13 cellular contexts compared by ENCODE assay signal in genomic region chr2:165681841-165682240, GRCh38.
A peak's percentile ranks its signal among the peaks of the same experiment; 100 is the strongest.
DNase-seq lines count a peak whose midpoint lies in the region; ATAC-seq, FAIRE-seq and TF ChIP-seq lines count a peak whose summit lies in the region.
"Had no signal": no experiment of that assay in that cellular context is flagged by ENCODE, and none has a peak within 500 bp of the region (broad histone marks: within the 10 kb centered on the region; RNA-seq: fewer than 3 reads in every experiment).

No MANE protein-coding gene starts in this region.

- no peak overlapping the region for H3K27ac ChIP-seq in astrocyte (ENCODE audit: low read depth, low read length)
- peak overlapping the region; percentile 78 for H3K27ac ChIP-seq in temporal lobe (ENCODE audit: low read depth, low read length)
- H3K27ac ChIP-seq in PC-3 (ENCODE audit: low read length), result no peak overlapping the region
- H3K27ac ChIP-seq: pancreas had no signal

- H4K20me1 ChIP-seq in astrocyte (ENCODE audit: insufficient read depth, low read length), result no peaks in the 10 kb centered on the region
- no peaks in the 10 kb centered on the region for H4K20me1 ChIP-seq in PC-3 (ENCODE audit: low read length)

- DNase-seq in NCI-H187 treated with DMSO at 0.1 percent for 48 hours (lab: John Stamatoyannopoulos, UW) (peak; percentile 96), astrocyte (ENCODE audit: low read depth) (peak; percentile 4), left kidney (ENCODE audit: low read depth, low spot score) (peak; percentile 35), mucosa of descending colon (no peak), PC-3 (no peak)
- DNase-seq in activated naive CD4-positive, alpha-beta T cell treated with anti-CD3 and anti-CD28 coated beads, Interleukin-2, amount 50 U/mL, for 72 hours (ENCODE audit: low spot score in 2 of 2), result no peak
- DNase-seq: activated CD8-positive, alpha-beta memory T cell treated with anti-CD3 and anti-CD28 coated beads, Interleukin-2, amount 10 ng/mL, durations not matched to agents 7 days and 5 days; mammary epithelial cell; pancreas; SW 1271 had no signal

- H3K4me1 ChIP-seq in astrocyte (ENCODE audit: insufficient read depth, low read length) (no peaks in the 10 kb centered on the region), mucosa of descending colon (ENCODE audit: low read depth) (no peaks in the 10 kb centered on the region), PC-3 (ENCODE audit: insufficient read depth, low read length) (no peaks in the 10 kb centered on the region)
- H3K4me1 ChIP-seq: pancreas had no signal

- H3K27ac Mint-ChIP-seq in astrocyte (ENCODE audit: unreplicated experiment), result no peak overlapping the region
- H3K27ac Mint-ChIP-seq in activated naive CD4-positive, alpha-beta T cell treated with anti-CD3 and anti-CD28 coated beads, Interleukin-2, amount 50 U/mL, for 72 hours, result no peak overlapping the region
- H3K27ac Mint-ChIP-seq: activated CD8-positive, alpha-beta memory T cell treated with anti-CD3 and anti-CD28 coated beads, Interleukin-2, amount 10 ng/mL, durations not matched to agents 7 days and 5 days; activated naive CD4-positive, alpha-beta T cell treated with anti-CD3 and anti-CD28 coated beads, Interleukin-2, amount 50 U/mL, for 24 hours had no signal

- FAIRE-seq in astrocyte (lab: Jason Lieb, UNC), result no peak
- FAIRE-seq: colon, pancreas had no signal

- no peak overlapping the region for H3K4me3 Mint-ChIP-seq in astrocyte (ENCODE audit: unreplicated experiment)
- H3K4me3 Mint-ChIP-seq: activated CD8-positive, alpha-beta memory T cell treated with anti-CD3 and anti-CD28 coated beads, Interleukin-2, amount 10 ng/mL, durations not matched to agents 7 days and 5 days; activated naive CD4-positive, alpha-beta T cell treated with anti-CD3 and anti-CD28 coated beads, Interleukin-2, amount 50 U/mL, for 24 hours had no signal

- H3K9ac ChIP-seq in astrocyte (ENCODE audit: low read length), result no peak overlapping the region
- H3K9ac ChIP-seq in PC-3 (ENCODE audit: low read length), result no peak overlapping the region

- POLR2A ChIA-PET in PC-3 (lab: Charles Lee; ENCODE audit: unreplicated experiment), result no interaction called here

- H3K36me3 Mint-ChIP-seq in astrocyte (ENCODE audit: low read depth, unreplicated experiment), result peaks cover 7% of the 10 kb centered on the region
- H3K36me3 Mint-ChIP-seq in activated naive CD4-positive, alpha-beta T cell treated with anti-CD3 and anti-CD28 coated beads, Interleukin-2, amount 50 U/mL, for 72 hours, result no peaks in the 10 kb centered on the region
- H3K36me3 Mint-ChIP-seq: activated CD8-positive, alpha-beta memory T cell treated with anti-CD3 and anti-CD28 coated beads, Interleukin-2, amount 10 ng/mL, durations not matched to agents 7 days and 5 days; activated naive CD4-positive, alpha-beta T cell treated with anti-CD3 and anti-CD28 coated beads, Interleukin-2, amount 50 U/mL, for 24 hours had no signal

- no peak overlapping the region for H3K4me3 ChIP-seq in astrocyte (ENCODE audit: insufficient read depth, low read depth, low read length)
- H3K4me3 ChIP-seq in mucosa of descending colon, result no peak overlapping the region
- no peak overlapping the region for H3K4me3 ChIP-seq in PC-3 (ENCODE audit: low read length)
- H3K4me3 ChIP-seq: pancreas had no signal

- H3K9me3 ChIP-seq in astrocyte (ENCODE audit: insufficient read depth, low read depth, low read length) (no peaks in the 10 kb centered on the region), mucosa of descending colon (no peaks in the 10 kb centered on the region), PC-3 (ENCODE audit: low read length) (no peaks in the 10 kb centered on the region)
- H3K9me3 ChIP-seq: pancreas had no signal

- H3K4me2 ChIP-seq in astrocyte (ENCODE audit: low read length), result no peak overlapping the region
- H3K4me2 ChIP-seq in PC-3 (ENCODE audit: low read length), result no peak overlapping the region

- no TSS peak for BruUV-seq in PC-3 (replicated peaks; lab: Mats Ljungman, UMichigan)

- ATAC-seq in activated naive CD4-positive, alpha-beta T cell treated with anti-CD3 and anti-CD28 coated beads, Interleukin-2, amount 50 U/mL, for 72 hours, result no peak
- ATAC-seq in mucosa of descending colon (no peak), PC-3 (no peak)
- ATAC-seq: activated CD8-positive, alpha-beta memory T cell treated with anti-CD3 and anti-CD28 coated beads, Interleukin-2, amount 10 ng/mL, durations not matched to agents 7 days and 5 days; pancreas had no signal

- H3K4me1 Mint-ChIP-seq in astrocyte (ENCODE audit: low read depth, unreplicated experiment), result no peaks in the 10 kb centered on the region
- H3K4me1 Mint-ChIP-seq: activated CD8-positive, alpha-beta memory T cell treated with anti-CD3 and anti-CD28 coated beads, Interleukin-2, amount 10 ng/mL, durations not matched to agents 7 days and 5 days; activated naive CD4-positive, alpha-beta T cell treated with anti-CD3 and anti-CD28 coated beads, Interleukin-2, amount 50 U/mL, for 24 hours had no signal

- H3K36me3 ChIP-seq in astrocyte (ENCODE audit: insufficient read depth, low read length) (no peaks in the 10 kb centered on the region), mucosa of descending colon (ENCODE audit: low read depth) (no peaks in the 10 kb centered on the region), PC-3 (ENCODE audit: low read depth, low read length) (no peaks in the 10 kb centered on the region)
- H3K36me3 ChIP-seq: pancreas had no signal

- no peaks in the 10 kb centered on the region for H3F3A ChIP-seq in PC-3 (ENCODE audit: low read length, unreplicated experiment)

- intact Hi-C loops in mucosa of descending colon (cut with DNase I, micrococcal nuclease) (no loop called here), PC-3 (cut with micrococcal nuclease) (no loop called here)

- no peaks in the 10 kb centered on the region for H3K27me3 Mint-ChIP-seq in astrocyte (ENCODE audit: low read depth, unreplicated experiment)

- no peaks in the 10 kb centered on the region for H3K27me3 ChIP-seq in astrocyte (ENCODE audit: insufficient read depth, low read length)
- H3K27me3 ChIP-seq in PC-3 (ENCODE audit: low read length), result no peaks in the 10 kb centered on the region
- H3K27me3 ChIP-seq: pancreas had no signal

- CTCF ChIA-PET in PC-3 (lab: Charles Lee), result no interaction called here

- H3K79me2 ChIP-seq in astrocyte (ENCODE audit: insufficient read depth, low read length) (no peaks in the 10 kb centered on the region), PC-3 (ENCODE audit: low read length) (no peaks in the 10 kb centered on the region)

- TF ChIP-seq CTCF in astrocyte (IDR thresholded peaks at IDR 0.05; ENCODE audit: insufficient read depth, low read depth, low read length) (no peak), mucosa of descending colon (IDR thresholded peaks at IDR 0.05) (no peak), PC-3 (conservative IDR thresholded peaks at IDR 0.05; ENCODE audit: low read depth, low read length) (no peak)

- no peaks in the 10 kb centered on the region for H3K9me3 Mint-ChIP-seq in astrocyte (ENCODE audit: unreplicated experiment)
- no peaks in the 10 kb centered on the region for H3K9me3 Mint-ChIP-seq in activated naive CD4-positive, alpha-beta T cell treated with anti-CD3 and anti-CD28 coated beads, Interleukin-2, amount 50 U/mL, for 72 hours
- H3K9me3 Mint-ChIP-seq: activated naive CD4-positive, alpha-beta T cell treated with anti-CD3 and anti-CD28 coated beads, Interleukin-2, amount 50 U/mL, for 24 hours had no signal

- no peak overlapping the region for H2AFZ ChIP-seq in astrocyte (ENCODE audit: low read depth, low read length)
- no peak overlapping the region for H2AFZ ChIP-seq in PC-3 (ENCODE audit: low read length)

- no peaks in the 10 kb centered on the region for H3K9me2 ChIP-seq in PC-3 (replicated peaks; ENCODE audit: low read length)

Comparison
In these comparisons a context has a peak if more than half of its experiments do, and no peak if none do; other contexts are left out.
1. DNase-seq: peak in NCI-H187 treated with DMSO at 0.1 percent for 48 hours (single experiment), astrocyte (single experiment) and left kidney (single experiment); none in activated naive CD4-positive, alpha-beta T cell treated with anti-CD3 and anti-CD28 coated beads, Interleukin-2, amount 50 U/mL, for 72 hours (0 of 2), mucosa of descending colon (0 of 3) and PC-3 (single experiment).